In genomic region chr1:1833916-1834325, GRCh38 we compare ENCODE assay signal across 10 cellular contexts. TPM values are rescaled to one million over a fixed set of nuclear protein-coding genes. Genes with fewer than 3 reads are reported as not detected.
DNase-seq lines count a peak whose midpoint lies in the region; ATAC-seq and TF ChIP-seq lines count a peak whose summit lies in the region.
"Had no signal": no experiment of that assay in that cellular context is flagged by ENCODE, and none has a peak within 500 bp of the region (broad histone marks: within the 10 kb centered on the region; RNA-seq: fewer than 3 reads in every experiment).

No MANE protein-coding gene starts in this region.

- POLR2A ChIA-PET in RWPE1 (lab: Yijun Ruan, JAX; ENCODE audit: low non-redundant PET): no interaction called here

- H3K9ac ChIP-seq in mammary epithelial cell (ENCODE audit: insufficient read depth, low read length): no peak overlapping the region

- DNase-seq in heart right ventricle (no peak), Right ventricle myocardium inferior (ENCODE audit: missing footprints) (no peak), RWPE1 (ENCODE audit: low spot score) (no peak), kidney tubule cell (ENCODE audit: low spot score) (peak; percentile 77), H4 (ENCODE audit: low spot score) (no peak), mammary epithelial cell (no peak), NCI-H1436 (lab: John Stamatoyannopoulos, UW) (no peak), NCI-H345 treated with DMSO at 0.1 percent for 48 hours (lab: John Stamatoyannopoulos, UW; ENCODE audit: unreplicated experiment) (no peak)
- DNase-seq: HCEC 1CT, NCI-H1930 had no signal

- H3K4me2 ChIP-seq in mammary epithelial cell (ENCODE audit: insufficient read depth, low read depth, low read length): no peak overlapping the region

- WGBS in heart right ventricle, 2 donors: 37 to 44% methylated on average over 6 of the region's 6 CpGs
- WGBS in mammary epithelial cell (ENCODE audit: low coverage, missing lambda C conversion rate): 57% methylated on average over 6 of the region's 6 CpGs

- H3K36me3 ChIP-seq in heart right ventricle (peaks cover 0 to 88% (median 0%) of the 10 kb centered on the region in 9 donors), mammary epithelial cell (ENCODE audit: insufficient read depth, low read length) (peaks cover 29% of the 10 kb centered on the region)

- H4K20me1 ChIP-seq in mammary epithelial cell (ENCODE audit: insufficient read depth, low read length): peaks cover 4% of the 10 kb centered on the region

- H2AFZ ChIP-seq in mammary epithelial cell (ENCODE audit: low read depth, low read length): no peak overlapping the region

- CTCF ChIA-PET in RWPE1 (lab: Yijun Ruan, JAX) (no interaction called here), mammary epithelial cell (lab: Charles Lee; ENCODE audit: low non-redundant PET) (no interaction called here)

- no peaks in the 10 kb centered on the region for H3K27me3 ChIP-seq in heart right ventricle
- no peaks in the 10 kb centered on the region for H3K27me3 ChIP-seq in mammary epithelial cell (ENCODE audit: insufficient read depth, low read length)

- ATAC-seq in heart right ventricle (peak in 5 of 8 donors; percentile 15 to 52 (median 39)), Right ventricle myocardium inferior (no peak)

- peaks cover 94% of the 10 kb centered on the region for H3K79me2 ChIP-seq in mammary epithelial cell (ENCODE audit: insufficient read depth, low read length)

- H3K9me3 ChIP-seq in heart right ventricle (no peaks in the 10 kb centered on the region), mammary epithelial cell (replicated peaks; ENCODE audit: insufficient read depth, low read length) (no peaks in the 10 kb centered on the region)

- H3K4me1 ChIP-seq in heart right ventricle: peaks cover 11 to 47% (median 28%) of the 10 kb centered on the region in 9 donors
- H3K4me1 ChIP-seq in mammary epithelial cell (ENCODE audit: insufficient read depth, low read length): peaks cover 18% of the 10 kb centered on the region

- in situ Hi-C loops in mammary epithelial cell (cut with MboI; ENCODE audit: low sequenced_read_pairs in 2 of 2): no loop called here

- intact Hi-C loops in heart right ventricle (cut with DNase I) (loop anchor here in 2 of 10 donors (10.0 kb wide), 1 partner anchor 51 kb away; no protein-coding TSS in a partner anchor), Right ventricle myocardium inferior (cut with DNase I) (no loop called here), mammary epithelial cell (cut with micrococcal nuclease) (loop anchor here (2.0 kb wide), 2 partner anchors 57 to 73 kb away; partner anchors contain the start of gene GNB1)

- dilution Hi-C loops in mammary epithelial cell (cut with HindIII; ENCODE audit: low sequenced_read_pairs): no loop called here

- H3K27ac ChIP-seq in heart right ventricle: peak overlapping the region in 3 of 10 donors; percentile 1 to 45 (median 39)
- H3K27ac ChIP-seq in RWPE1: peak overlapping the region; percentile 47; the same call in 1 of the 2 replicates
- H3K27ac ChIP-seq in mammary epithelial cell (ENCODE audit: insufficient read depth, low read depth, low read length): no peak overlapping the region

- TF ChIP-seq CTCF in heart right ventricle (IDR thresholded peaks at IDR 0.05) (no peak), RWPE1 (conservative IDR thresholded peaks at IDR 0.05; ENCODE audit: low read depth) (no peak), mammary epithelial cell (conservative IDR thresholded peaks at IDR 0.05 in 1 of 2, IDR thresholded peaks at IDR 0.05 in 1 of 2; ENCODE audit: extremely low read depth in 1 of 2, insufficient read depth in 1 of 2, low read depth in 1 of 2, low read length in 2 of 2) (no peak)

- BruUV-seq in mammary epithelial cell (replicated peaks; lab: Mats Ljungman, UMichigan): no TSS peak

- H3K4me3 ChIP-seq in heart right ventricle (no peak overlapping the region), mammary epithelial cell (replicated peaks in 1 of 3; ENCODE audit: insufficient read depth in 1 of 3, low read depth in 2 of 3, low read length in 3 of 3) (no peak overlapping the region)

RNA-seq across cellular contexts. Expression of gene NADK, which starts 55.7 kb away (rescaled TPM):
- total RNA-seq in heart right ventricle (10 to 100 TPM; 15.2 to 40.2 (median 21.9) TPM), Right ventricle myocardium inferior (26.9 TPM), mammary epithelial cell (10 to 100 TPM; 34.2 to 67.8 TPM)
- polyA plus RNA-seq in heart right ventricle (10 to 100 TPM; 26.2 to 37.5 TPM), mammary epithelial cell (41.0 TPM)
- total RNA-seq in H4 (2014; rRNA removed; shearing (Covaris generic)): 27.4 and 36.7 TPM in 2 replicates
- 39.0 TPM for polyA minus RNA-seq in mammary epithelial cell

RNA-seq across cellular contexts. Expression of gene GNB1, which starts 57.0 kb away (rescaled TPM):
- total RNA-seq in heart right ventricle (100 to 1,000 TPM; 139 to 228 (median 174) TPM), Right ventricle myocardium inferior (182 TPM), mammary epithelial cell (100 to 1,000 TPM; 105 to 480 TPM)
- polyA plus RNA-seq in heart right ventricle (100 to 1,000 TPM in 1 of 2 donors, 10 to 100 TPM in 1; 64.9 to 109 TPM), mammary epithelial cell (441 TPM)
- total RNA-seq in H4 (2014; rRNA removed; shearing (Covaris generic)): 75.8 and 79.8 TPM in 2 replicates
- polyA minus RNA-seq in mammary epithelial cell: 553 TPM
